Comparison of ENCODE assay signal across 21 cellular contexts in genomic region chr3:123137001-123137400, GRCh38.
"Had no signal": no experiment of that assay in that cellular context is flagged by ENCODE, and none has a peak within 500 bp of the region (broad histone marks: within the 10 kb centered on the region; RNA-seq: fewer than 3 reads in every experiment).

No MANE protein-coding gene starts in this region.

- H3K4me2 ChIP-seq: hepatocyte had no signal

- H3K4me3 ChIP-seq: body of pancreas, hepatocyte, left lung, ovary, psoas muscle, right atrium auricular region, thoracic aorta, vagina had no signal

- H3K4me1 ChIP-seq: body of pancreas, foreskin keratinocyte, left lung, psoas muscle, right atrium auricular region had no signal

- DNase-seq: activated gamma-delta T cell treated with Interleukin-2 at 50 U/mL for 16 hours; activated T-cell treated with anti-CD3 and anti-CD28 coated beads, Interleukin-2, amount 50 U/mL, for 1 hour; anterior cingulate cortex; body of pancreas; effector CD4-positive, alpha-beta T cell; foreskin keratinocyte; immature natural killer cell; kidney glomerular epithelial cell; left lung; midbrain; natural killer cell; ovary; psoas muscle; stimulated activated CD4-positive, alpha-beta T cell treated with anti-CD3 and anti-CD28 coated beads, Interleukin-4, amount 100 ng/mL, for 24 hours; stimulated activated naive CD4-positive, alpha-beta T cell treated with Interleukin-2 at 50 U/mL for 16 hours had no signal

- H3K9me3 ChIP-seq: body of pancreas, left lung, neutrophil, ovary, psoas muscle, right atrium auricular region, thoracic aorta, vagina had no signal

- H3K27me3 ChIP-seq: body of pancreas, foreskin keratinocyte, hepatocyte, left lung, neutrophil, ovary, right atrium auricular region, vagina had no signal

- ATAC-seq: body of pancreas, foreskin keratinocyte, left lung, natural killer cell, psoas muscle, WTC11 had no signal

- H3K36me3 ChIP-seq: neutrophil, ovary, right atrium auricular region had no signal

- H3K79me2 ChIP-seq: hepatocyte had no signal

- H3K27ac ChIP-seq: body of pancreas, foreskin keratinocyte, left lung, neutrophil, ovary, psoas muscle, right atrium auricular region, thoracic aorta, vagina had no signal

- H2AFZ ChIP-seq: hepatocyte had no signal
